8 cellular contexts compared by ENCODE assay signal in genomic region chr10:102121739-102122372, GRCh38. TPM values are rescaled to one million over a fixed set of nuclear protein-coding genes. Genes with fewer than 3 reads are reported as not detected.
A peak's percentile ranks its signal among the peaks of the same experiment; 100 is the strongest.
DNase-seq lines count a peak whose midpoint lies in the region; ATAC-seq and TF ChIP-seq lines count a peak whose summit lies in the region.

No MANE protein-coding gene starts in this region.

- TF ChIP-seq CTCF in brain (conservative IDR thresholded peaks at IDR 0.05) (peak; percentile 13 to 16), left lung (IDR thresholded peaks at IDR 0.05) (no peak), tibial artery (IDR thresholded peaks at IDR 0.05) (no peak)

- H3K27me3 Mint-ChIP-seq in activated CD4-positive, alpha-beta T cell treated with anti-CD3 and anti-CD28 coated beads, Interleukin-2, amount 10 ng/mL, durations not matched to agents 7 days and 5 days, result no peaks in the 10 kb centered on the region
- H3K27me3 Mint-ChIP-seq in brain, result peaks cover 14% of the 10 kb centered on the region

- H3K36me3 Mint-ChIP-seq in activated CD4-positive, alpha-beta T cell treated with anti-CD3 and anti-CD28 coated beads, Interleukin-2, amount 10 ng/mL, durations not matched to agents 7 days and 5 days (ENCODE audit: low read depth), result no peaks in the 10 kb centered on the region
- H3K36me3 Mint-ChIP-seq in brain, result no peaks in the 10 kb centered on the region

- ATAC-seq in left lung, result no peak

- intact Hi-C loops in left lung (cut with DNase I), result no loop called here
- intact Hi-C loops in tibial artery (cut with DNase I; ENCODE audit: low total_unique reads), result no loop called here

- H3K4me3 ChIP-seq in left lung, result no peak overlapping the region
- peak overlapping the region; percentile 76 to 93 for H3K4me3 ChIP-seq in tibial artery

- peak overlapping the region; percentile 91 for H3K27ac Mint-ChIP-seq in activated CD4-positive, alpha-beta T cell treated with anti-CD3 and anti-CD28 coated beads, Interleukin-2, amount 10 ng/mL, durations not matched to agents 7 days and 5 days
- peak overlapping the region; percentile 93 to 99 (median 96) for H3K27ac Mint-ChIP-seq in brain

- peak overlapping the region; percentile 93 to 95 for H3K27ac ChIP-seq in left lung
- H3K27ac ChIP-seq in tibial artery, result peak overlapping the region; percentile 96 to 99

- H3K36me3 ChIP-seq in left lung (no peaks in the 10 kb centered on the region), tibial artery (no peaks in the 10 kb centered on the region)

- peak overlapping the region; percentile 81 for H3K4me3 Mint-ChIP-seq in activated CD4-positive, alpha-beta T cell treated with anti-CD3 and anti-CD28 coated beads, Interleukin-2, amount 10 ng/mL, durations not matched to agents 7 days and 5 days
- H3K4me3 Mint-ChIP-seq in brain, result peak overlapping the region; percentile 84 to 96 (median 92)

- H3K27me3 ChIP-seq in left lung, result no peaks in the 10 kb centered on the region
- H3K27me3 ChIP-seq in tibial artery, result no peaks in the 10 kb centered on the region

- DNase-seq in activated CD4-positive, alpha-beta T cell treated with anti-CD3 and anti-CD28 coated beads, Interleukin-2, amount 10 ng/mL, durations not matched to agents 7 days and 5 days, result no peak
- no peak for DNase-seq in activated CD4-positive, alpha-beta T cell treated with anti-CD3 and anti-CD28 coated beads, Interleukin-2, amount 50 U/mL, for 4 hours
- DNase-seq in left lung (no peak), tibial artery (no peak), KBM-7 (no peak), NCI-H1694 (lab: John Stamatoyannopoulos, UW) (no peak)
- DNase-seq in activated CD4-positive, alpha-beta T cell treated with anti-CD3 and anti-CD28 coated beads, Interleukin-2, amount 50 U/mL, for 1 hour, result no peak

- H3K4me1 Mint-ChIP-seq in activated CD4-positive, alpha-beta T cell treated with anti-CD3 and anti-CD28 coated beads, Interleukin-2, amount 10 ng/mL, durations not matched to agents 7 days and 5 days, result peaks cover 38% of the 10 kb centered on the region
- H3K4me1 Mint-ChIP-seq in brain, result peaks cover 46% of the 10 kb centered on the region

- no peaks in the 10 kb centered on the region for H3K9me3 ChIP-seq in left lung
- H3K9me3 ChIP-seq in tibial artery, result no peaks in the 10 kb centered on the region

- POLR2A ChIA-PET in activated CD4-positive, alpha-beta T cell treated with anti-CD3 and anti-CD28 coated beads, Interleukin-2, amount 10 ng/mL, durations not matched to agents 7 days and 5 days (lab: Charles Lee), result no interaction called here

- H3K4me1 ChIP-seq in left lung (peaks cover 32 to 39% of the 10 kb centered on the region in 2 donors), tibial artery (peaks cover 0 to 40% (median 33%) of the 10 kb centered on the region in 4 donors)

- in situ Hi-C loops in KBM-7 (cut with MboI; ENCODE audit: low pct_unique_long_range_greater_than_20kb, low sequenced_read_pairs), result no loop called here

- H3K9me3 Mint-ChIP-seq in activated CD4-positive, alpha-beta T cell treated with anti-CD3 and anti-CD28 coated beads, Interleukin-2, amount 10 ng/mL, durations not matched to agents 7 days and 5 days, result no peaks in the 10 kb centered on the region
- H3K9me3 Mint-ChIP-seq in brain, result no peaks in the 10 kb centered on the region

- CTCF ChIA-PET in activated CD4-positive, alpha-beta T cell treated with anti-CD3 and anti-CD28 coated beads, Interleukin-2, amount 10 ng/mL, durations not matched to agents 7 days and 5 days (lab: Charles Lee), result interaction anchor here (0.5 to 3.1 kb wide), 5 partner anchors 10 to 399 kb away, joined by 3 to 14 read pairs (median 3); partner anchors contain the start of gene PPRC1

RNA-seq across cellular contexts. Expression of gene LDB1, which starts 1.7 kb away (rescaled TPM):
- total RNA-seq in activated CD4-positive, alpha-beta T cell treated with anti-CD3 and anti-CD28 coated beads, Interleukin-2, amount 10 ng/mL, durations not matched to agents 7 days and 5 days, result 100 to 1,000 TPM in 1 of 2 experiments, 10 to 100 TPM in 1; 96.2 to 105 TPM
- polyA plus RNA-seq in brain (ENCODE audit: insufficient read depth, low read depth, low replicate concordance), result 56.2 TPM
- 10 to 100 TPM; 40.3 to 51.0 TPM for total RNA-seq in left lung

RNA-seq across cellular contexts. Expression of gene PPRC1, which starts 11.0 kb away (rescaled TPM):
- total RNA-seq in activated CD4-positive, alpha-beta T cell treated with anti-CD3 and anti-CD28 coated beads, Interleukin-2, amount 10 ng/mL, durations not matched to agents 7 days and 5 days, result 10 to 100 TPM; 47.7 to 49.4 TPM
- 15.8 TPM for polyA plus RNA-seq in brain (ENCODE audit: insufficient read depth, low read depth, low replicate concordance)
- total RNA-seq in left lung, result 10 to 100 TPM; 27.8 to 41.8 TPM

RNA-seq across cellular contexts. Expression of gene NOLC1, which starts 30.3 kb away (rescaled TPM):
- total RNA-seq in activated CD4-positive, alpha-beta T cell treated with anti-CD3 and anti-CD28 coated beads, Interleukin-2, amount 10 ng/mL, durations not matched to agents 7 days and 5 days, result 10 to 100 TPM; 80.5 to 81.3 TPM
- polyA plus RNA-seq in brain (ENCODE audit: insufficient read depth, low read depth, low replicate concordance), result 124 TPM
- total RNA-seq in left lung, result 10 to 100 TPM; 34.1 to 55.3 TPM

RNA-seq across cellular contexts. Expression of gene HPS6, which starts 56.7 kb away (rescaled TPM):
- 10 to 100 TPM; 18.3 to 25.3 TPM for total RNA-seq in activated CD4-positive, alpha-beta T cell treated with anti-CD3 and anti-CD28 coated beads, Interleukin-2, amount 10 ng/mL, durations not matched to agents 7 days and 5 days
- polyA plus RNA-seq in brain (ENCODE audit: insufficient read depth, low read depth, low replicate concordance), result 6.3 TPM
- total RNA-seq in left lung, result 10 to 100 TPM; 19.1 to 21.0 TPM

Comparison
In these comparisons a context has a peak if more than half of its experiments do, and no peak if none do; other contexts are left out.
1. CTCF ChIP-seq: peak in brain (2 of 2); none in left lung (0 of 2) and tibial artery (0 of 2).
2. H3K4me3 ChIP-seq: peak in tibial artery (2 of 2); none in left lung (0 of 2).